Comparison of ENCODE assay signal across 15 cellular contexts in genomic region chrX:49175875-49176274, GRCh38.
"Had no signal": no experiment of that assay in that cellular context is flagged by ENCODE, and none has a peak within 500 bp of the region (broad histone marks: within the 10 kb centered on the region; RNA-seq: fewer than 3 reads in every experiment).

No MANE protein-coding gene starts in this region.

- H3K4me3 Mint-ChIP-seq: immature natural killer cell; natural killer cell treated with Interleukin-12 subunit alpha and Interleukin-12 subunit beta and Interleukin-15 and Interleukin-18, amount 100 ng/mL, for 72 hours; stimulated activated naive CD8-positive, alpha-beta T cell treated with anti-CD3 and anti-CD28 coated beads, Interleukin-15, Interleukin-2, amounts not matched to agents 100 ng/mL and 50 ng/mL, for 24 hours had no signal

- H3K27ac Mint-ChIP-seq: activated T-helper 2 cell treated with anti-CD3 and anti-CD28 coated beads, Interferon-gamma antibody, Interleukin-2, Interleukin-4, amounts not matched to agents 10 μg/mL and 5 μg/mL and 100 μg/mL, durations not matched to agents 14 hours and 24 hours and 36 hours; natural killer cell treated with Interleukin-12 subunit alpha and Interleukin-12 subunit beta and Interleukin-15 and Interleukin-18, amount 100 ng/mL, for 72 hours had no signal

- H3K9me3 ChIP-seq: body of pancreas, psoas muscle, sigmoid colon, thyroid gland, uterus had no signal

- H3K9me3 Mint-ChIP-seq: activated T-helper 2 cell treated with anti-CD3 and anti-CD28 coated beads, Interferon-gamma antibody, Interleukin-2, Interleukin-4, amounts not matched to agents 10 μg/mL and 5 μg/mL and 100 μg/mL, durations not matched to agents 14 hours and 24 hours and 36 hours; immature natural killer cell; natural killer cell treated with Interleukin-12 subunit alpha and Interleukin-12 subunit beta and Interleukin-15 and Interleukin-18, amount 100 ng/mL, for 72 hours; stimulated activated naive CD8-positive, alpha-beta T cell treated with anti-CD3 and anti-CD28 coated beads, Interleukin-15, Interleukin-2, amounts not matched to agents 100 ng/mL and 50 ng/mL, for 24 hours; T-cell had no signal

- H3K27ac ChIP-seq: body of pancreas, thyroid gland, uterus, VCaP had no signal

- ATAC-seq: body of pancreas; natural killer cell treated with Interleukin-12 subunit alpha and Interleukin-12 subunit beta and Interleukin-15 and Interleukin-18, amount 100 ng/mL, for 72 hours; psoas muscle; T-cell had no signal

- DNase-seq: activated CD4-positive, alpha-beta T cell treated with anti-CD3 and anti-CD28 coated beads for 48 hours; activated naive CD4-positive, alpha-beta T cell treated with anti-CD3 and anti-CD28 coated beads, Interleukin-2, amount 50 U/mL, for 16 hours; dermis blood vessel endothelial cell; glutamatergic neuron; immature natural killer cell; psoas muscle; T-cell; thyroid gland; uterus had no signal

- H3K36me3 ChIP-seq: thyroid gland, uterus had no signal

- H3K4me1 ChIP-seq: psoas muscle, uterus had no signal

- H3K4me3 ChIP-seq: body of pancreas, psoas muscle, sigmoid colon, thyroid gland, uterus had no signal

- H3K27me3 Mint-ChIP-seq: natural killer cell treated with Interleukin-12 subunit alpha and Interleukin-12 subunit beta and Interleukin-15 and Interleukin-18, amount 100 ng/mL, for 72 hours; stimulated activated naive CD8-positive, alpha-beta T cell treated with anti-CD3 and anti-CD28 coated beads, Interleukin-15, Interleukin-2, amounts not matched to agents 100 ng/mL and 50 ng/mL, for 24 hours; T-cell had no signal

- H3K27me3 ChIP-seq: body of pancreas, sigmoid colon, thyroid gland, uterus had no signal
